In the genomic region with DNA sequence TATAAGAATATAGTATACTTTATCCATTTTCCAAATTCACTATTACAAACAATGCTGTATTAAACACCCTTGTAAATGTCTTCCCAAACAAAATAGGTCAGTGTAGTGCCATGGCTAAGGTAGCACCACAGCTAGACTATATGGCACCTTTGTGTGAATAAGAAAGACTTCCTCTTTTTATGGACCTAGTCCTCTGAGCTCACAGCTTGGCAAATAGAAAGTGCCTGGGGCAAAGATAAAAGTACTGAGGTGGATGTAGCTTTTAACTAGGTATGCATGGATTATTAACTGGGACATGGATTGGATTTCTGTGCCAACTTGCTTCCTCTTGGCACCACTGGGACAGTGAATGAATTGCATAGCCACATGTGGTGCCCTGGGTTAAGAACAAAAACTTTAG, we compare ENCODE assay signal across 32 cellular contexts.
"Had no signal": no experiment of that assay in that cellular context is flagged by ENCODE, and none has a peak within 500 bp of the region (broad histone marks: within the 10 kb centered on the region; RNA-seq: fewer than 3 reads in every experiment).

No MANE protein-coding gene starts in this region.

- H3K4me3 Mint-ChIP-seq: activated CD4-positive, alpha-beta T cell treated with anti-CD3 and anti-CD28 coated beads, Interleukin-2, amount 10 ng/mL, durations not matched to agents 24 days and 14 days; activated CD8-positive, alpha-beta T cell treated with anti-CD3 and anti-CD28 coated beads for 36 hours; activated naive CD8-positive, alpha-beta T cell treated with anti-CD3 and anti-CD28 coated beads for 36 hours; activated T-cell treated with anti-CD3 and anti-CD28 coated beads, Interleukin-2, amount 50 U/mL, for 72 hours; activated T-helper 17 cell treated with anti-CD3 and anti-CD28 coated beads, Interleukin-2, amount 50 U/mL, for 72 hours; T-cell; T-helper 17 cell had no signal

- H3K9me3 Mint-ChIP-seq: activated CD4-positive, alpha-beta T cell treated with anti-CD3 and anti-CD28 coated beads, Interleukin-2, amount 10 ng/mL, durations not matched to agents 24 days and 14 days; activated CD8-positive, alpha-beta T cell treated with anti-CD3 and anti-CD28 coated beads for 36 hours; activated naive CD8-positive, alpha-beta T cell treated with anti-CD3 and anti-CD28 coated beads for 36 hours; activated T-cell treated with anti-CD3 and anti-CD28 coated beads, Interleukin-2, amount 50 U/mL, for 72 hours; activated T-helper 17 cell treated with anti-CD3 and anti-CD28 coated beads, Interleukin-2, amount 50 U/mL, for 72 hours; T-cell had no signal

- H3K4me3 ChIP-seq: PC-9 had no signal

- H3K27ac ChIP-seq: brain microvascular endothelial cell, KMS-11, PC-9, RWPE1, WERI-Rb-1 had no signal

- DNase-seq: activated CD4-positive, alpha-beta T cell treated with anti-CD3 and anti-CD28 coated beads, Interleukin-2, amount 10 ng/mL, durations not matched to agents 24 days and 14 days; activated CD4-positive, alpha-beta T cell treated with anti-CD3 and anti-CD28 coated beads, Interleukin-2, amount 50 U/mL, for 4 hours; activated CD8-positive, alpha-beta T cell treated with anti-CD3 and anti-CD28 coated beads for 36 hours; activated effector memory CD4-positive, alpha-beta T cell treated with anti-CD3 and anti-CD28 coated beads, Interleukin-2, amount 50 U/mL, for 16 hours; activated naive CD4-positive, alpha-beta T cell; activated naive CD4-positive, alpha-beta T cell treated with anti-CD3 and anti-CD28 coated beads, Interleukin-2, amount 50 U/mL, for 16 hours; activated naive CD8-positive, alpha-beta T cell treated with anti-CD3 and anti-CD28 coated beads for 36 hours; activated T-cell treated with anti-CD3 and anti-CD28 coated beads, Interleukin-2, amount 50 U/mL, for 1 hour; activated T-cell treated with anti-CD3 and anti-CD28 coated beads, Interleukin-2, amount 50 U/mL, for 72 hours; amniotic stem cell; aorta; brain microvascular endothelial cell; central memory CD4-positive, alpha-beta T cell; NCI-H1048; NCI-H1105 treated with DMSO at 0.1 percent for 48 hours; NCI-H1436; NCI-H1694; NCI-H1930; NCI-H2081 treated with DMSO at 0.1 percent for 48 hours; NCI-H226; NCI-H524 treated with DMSO at 0.1 percent for 48 hours; NK-92 treated with Interleukin-12 subunit alpha and Interleukin-12 subunit beta, amount 100 ng/mL, for 24 hours; PC-9; SIG-M5; T-cell; T-helper 17 cell; WERI-Rb-1 had no signal

- ATAC-seq: activated CD8-positive, alpha-beta T cell treated with anti-CD3 and anti-CD28 coated beads for 36 hours; activated T-cell treated with anti-CD3 and anti-CD28 coated beads, Interleukin-2, amount 50 U/mL, for 72 hours; activated T-helper 17 cell treated with anti-CD3 and anti-CD28 coated beads, Interleukin-2, amount 50 U/mL, for 72 hours; Right ventricle myocardium inferior; SK-N-SH treated with all-trans-retinoic acid at 6 μM for 48 hours; T-cell; T-helper 17 cell had no signal

- H3K27ac Mint-ChIP-seq: activated CD4-positive, alpha-beta T cell treated with anti-CD3 and anti-CD28 coated beads, Interleukin-2, amount 10 ng/mL, durations not matched to agents 24 days and 14 days; activated CD8-positive, alpha-beta T cell treated with anti-CD3 and anti-CD28 coated beads for 36 hours; activated naive CD8-positive, alpha-beta T cell treated with anti-CD3 and anti-CD28 coated beads for 36 hours; activated T-cell treated with anti-CD3 and anti-CD28 coated beads, Interleukin-2, amount 50 U/mL, for 72 hours; activated T-helper 17 cell treated with anti-CD3 and anti-CD28 coated beads, Interleukin-2, amount 50 U/mL, for 72 hours; T-cell; T-helper 17 cell had no signal

- H3K4me1 Mint-ChIP-seq: activated CD4-positive, alpha-beta T cell treated with anti-CD3 and anti-CD28 coated beads, Interleukin-2, amount 10 ng/mL, durations not matched to agents 24 days and 14 days; activated naive CD8-positive, alpha-beta T cell treated with anti-CD3 and anti-CD28 coated beads for 36 hours; activated T-helper 17 cell treated with anti-CD3 and anti-CD28 coated beads, Interleukin-2, amount 50 U/mL, for 72 hours; T-cell had no signal

- H3K36me3 Mint-ChIP-seq: T-cell had no signal
